10 cellular contexts compared by ENCODE assay signal in the genomic region with DNA sequence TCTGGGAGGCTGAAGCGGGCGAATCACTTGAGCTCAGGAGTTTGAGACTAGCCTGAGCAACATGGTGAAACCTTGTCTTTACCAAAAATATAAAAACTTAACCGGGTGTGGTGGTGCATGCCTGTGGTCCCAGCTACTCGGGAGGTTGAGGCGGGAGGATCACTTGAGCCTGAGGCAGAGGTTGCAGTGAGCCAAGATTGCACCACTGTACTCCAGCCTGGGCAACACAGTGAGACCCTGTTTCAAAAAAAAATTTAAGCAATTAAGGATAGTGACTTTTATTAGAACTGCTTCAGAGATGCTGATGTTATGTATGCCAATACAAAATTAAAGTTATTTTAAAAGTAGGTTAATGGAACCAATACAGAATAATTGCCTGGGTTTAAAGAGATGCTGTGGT. TPM values are rescaled to one million over a fixed set of nuclear protein-coding genes. Genes with fewer than 3 reads are reported as not detected.
"Had no signal": no experiment of that assay in that cellular context is flagged by ENCODE, and none has a peak within 500 bp of the region (broad histone marks: within the 10 kb centered on the region; RNA-seq: fewer than 3 reads in every experiment).

No MANE protein-coding gene starts in this region.

RNA-seq across cellular contexts. Expression of a gene that starts 48.8 kb away (rescaled TPM):
- total RNA-seq: activated naive CD4-positive, alpha-beta T cell treated with anti-CD3 and anti-CD28 coated beads for 36 hours; activated naive CD8-positive, alpha-beta T cell treated with anti-CD3 and anti-CD28 coated beads for 36 hours; activated naive CD8-positive, alpha-beta T cell treated with anti-CD3 and anti-CD28 coated beads, Interleukin-2, amount 10 ng/mL, durations not matched to agents 7 days and 5 days; activated T-helper 2 cell treated with anti-CD3 and anti-CD28 coated beads, Interferon-gamma antibody, Interleukin-2, Interleukin-4, amounts not matched to agents 10 μg/mL and 5 μg/mL and 100 μg/mL, durations not matched to agents 14 hours and 24 hours and 36 hours; aorta; astrocyte; body of pancreas; bronchial epithelial cell; cerebellum had no signal
- polyA plus RNA-seq: cardiac muscle cell had no signal
